Comparison of ENCODE assay signal across 18 cellular contexts in genomic region chr5:14297697-14298096, GRCh38.
"Had no signal": no experiment of that assay in that cellular context is flagged by ENCODE, and none has a peak within 500 bp of the region (broad histone marks: within the 10 kb centered on the region; RNA-seq: fewer than 3 reads in every experiment).

No MANE protein-coding gene starts in this region.

- H3K27me3 ChIP-seq: dorsolateral prefrontal cortex, esophagus squamous epithelium had no signal

- H3K27ac ChIP-seq: parathyroid adenoma had no signal

- DNase-seq: activated CD4-positive, alpha-beta T cell treated with anti-CD3 and anti-CD28 coated beads, Interleukin-2, amount 50 U/mL, for 1 hour; activated CD8-positive, alpha-beta memory T cell treated with anti-CD3 and anti-CD28 coated beads for 24 hours; activated naive CD4-positive, alpha-beta T cell treated with Interleukin-2 at 50 U/mL for 16 hours; activated naive CD8-positive, alpha-beta T cell treated with anti-CD3 and anti-CD28 coated beads, Interleukin-2, amount 50 U/mL, for 24 hours; aorta; esophagus squamous epithelium; head of caudate nucleus; left cardiac atrium; retina; stimulated activated CD4-positive, alpha-beta T cell treated with anti-CD3 and anti-CD28 coated beads, Interleukin-4, amount 100 ng/mL, for 4 hours; stimulated activated CD8-positive, alpha-beta memory T cell treated with anti-CD3 and anti-CD28 coated beads, Interleukin-4, amount 100 ng/mL, for 48 hours; stimulated activated naive CD8-positive, alpha-beta T cell treated with anti-CD3 and anti-CD28 coated beads, Interleukin-15, Interleukin-2, amounts not matched to agents 100 U/mL and 50 U/mL, for 24 hours; trophoblast cell had no signal

- H2AFZ ChIP-seq: parathyroid adenoma had no signal

- ATAC-seq: activated CD4-positive, CD25-positive, alpha-beta regulatory T cell treated with anti-CD3 and anti-CD28 coated beads, Interleukin-2, amount 50 U/mL, for 24 hours; activated naive CD8-positive, alpha-beta T cell treated with anti-CD3 and anti-CD28 coated beads, Interleukin-2, amount 50 U/mL, for 24 hours; stimulated activated naive CD8-positive, alpha-beta T cell treated with anti-CD3 and anti-CD28 coated beads, Interleukin-15, Interleukin-2, amounts not matched to agents 100 U/mL and 50 U/mL, for 24 hours had no signal

- H3K4me3 ChIP-seq: esophagus squamous epithelium, lung, skin epidermis had no signal

- H3K27ac Mint-ChIP-seq: activated naive CD8-positive, alpha-beta T cell treated with anti-CD3 and anti-CD28 coated beads, Interleukin-2, amount 50 U/mL, for 24 hours had no signal

- H3K4me1 Mint-ChIP-seq: activated naive CD8-positive, alpha-beta T cell treated with anti-CD3 and anti-CD28 coated beads, Interleukin-2, amount 50 U/mL, for 24 hours had no signal

- H3K4me1 ChIP-seq: parathyroid adenoma had no signal

- H3K27me3 Mint-ChIP-seq: activated naive CD8-positive, alpha-beta T cell treated with anti-CD3 and anti-CD28 coated beads, Interleukin-2, amount 50 U/mL, for 24 hours had no signal

- H3K9ac ChIP-seq: parathyroid adenoma had no signal

- H3K9me3 Mint-ChIP-seq: activated naive CD8-positive, alpha-beta T cell treated with anti-CD3 and anti-CD28 coated beads, Interleukin-2, amount 50 U/mL, for 24 hours had no signal

- H3K4me3 Mint-ChIP-seq: activated naive CD8-positive, alpha-beta T cell treated with anti-CD3 and anti-CD28 coated beads, Interleukin-2, amount 50 U/mL, for 24 hours had no signal

- H3K9me3 ChIP-seq: esophagus squamous epithelium had no signal
